In genomic region chr20:5718896-5719595, GRCh38 we compare ENCODE assay signal across 20 cellular contexts. TPM values are rescaled to one million over a fixed set of nuclear protein-coding genes. Genes with fewer than 3 reads are reported as not detected.
DNase-seq lines count a peak whose midpoint lies in the region; ATAC-seq and TF ChIP-seq lines count a peak whose summit lies in the region.
"Had no signal": no experiment of that assay in that cellular context is flagged by ENCODE, and none has a peak within 500 bp of the region (broad histone marks: within the 10 kb centered on the region; RNA-seq: fewer than 3 reads in every experiment).

No MANE protein-coding gene starts in this region.

- DNase-seq in activated T-cell treated with anti-CD3 and anti-CD28 coated beads, Interleukin-2, amount 50 U/mL, for 24 hours: no peak
- no peak for DNase-seq in activated T-cell treated with anti-CD3 and anti-CD28 coated beads, Interleukin-2, amount 50 U/mL, for 1 hour
- DNase-seq in RWPE1 (ENCODE audit: low spot score): no peak
- peak; percentile 44 to 61 for DNase-seq in heart right ventricle
- DNase-seq in psoas muscle: peak; percentile 39 to 83
- DNase-seq in effector memory CD8-positive, alpha-beta T cell: no peak
- DNase-seq: ACHN, activated gamma-delta T cell, DMS79 treated with DMSO at 0.1 percent for 48 hours, GOT3, NCI-H187, NCI-H524 treated with DMSO at 0.1 percent for 48 hours, PC-9, T1000 had no signal

- intact Hi-C loops in heart right ventricle (cut with DNase I): no loop called here
- intact Hi-C loops in psoas muscle (cut with DNase I): no loop called here

- H3K36me3 ChIP-seq in heart right ventricle (no peaks in the 10 kb centered on the region), psoas muscle (ENCODE audit: insufficient read depth in 1 of 2, low read depth in 1 of 2) (no peaks in the 10 kb centered on the region)

- H3K9me3 ChIP-seq in heart right ventricle (peaks cover 0 to 15% (median 0%) of the 10 kb centered on the region in 11 donors), psoas muscle (no peaks in the 10 kb centered on the region)

- no peaks in the 10 kb centered on the region for H3K9me3 Mint-ChIP-seq in activated T-cell treated with anti-CD3 and anti-CD28 coated beads, Interleukin-2, amount 50 U/mL, for 24 hours
- peaks cover 1 to 5% of the 10 kb centered on the region in 2 donors for H3K9me3 Mint-ChIP-seq in effector memory CD8-positive, alpha-beta T cell

- H3K27ac ChIP-seq in RWPE1: peak overlapping the region; percentile 62
- H3K27ac ChIP-seq in heart right ventricle: no peak overlapping the region
- no peak overlapping the region for H3K27ac ChIP-seq in psoas muscle
- H3K27ac ChIP-seq: PC-9, SK-N-MC had no signal

- peaks cover 50% of the 10 kb centered on the region for H3K4me1 Mint-ChIP-seq in activated T-cell treated with anti-CD3 and anti-CD28 coated beads, Interleukin-2, amount 50 U/mL, for 24 hours (ENCODE audit: low read depth)
- peaks cover 13% of the 10 kb centered on the region in 2 donors for H3K4me1 Mint-ChIP-seq in effector memory CD8-positive, alpha-beta T cell (ENCODE audit: low read depth in 2 of 2)

- H3K27me3 Mint-ChIP-seq in activated T-cell treated with anti-CD3 and anti-CD28 coated beads, Interleukin-2, amount 50 U/mL, for 24 hours: no peaks in the 10 kb centered on the region
- peaks cover 12 to 23% of the 10 kb centered on the region in 2 donors for H3K27me3 Mint-ChIP-seq in effector memory CD8-positive, alpha-beta T cell
- H3K27me3 Mint-ChIP-seq: activated CD4-positive, alpha-beta T cell treated with anti-CD3 and anti-CD28 coated beads for 36 hours; activated CD8-positive, alpha-beta memory T cell treated with anti-CD3 and anti-CD28 coated beads, Interleukin-2, amount 10 ng/mL, durations not matched to agents 7 days and 5 days had no signal

- 69 to 73% methylated on average over 1 of the region's 1 CpG for WGBS in heart right ventricle, 2 donors
- 32 to 35% (median 33%) methylated on average over 1 of the region's 1 CpG for WGBS in psoas muscle, 3 donors

- TF ChIP-seq CTCF in RWPE1 (conservative IDR thresholded peaks at IDR 0.05; ENCODE audit: low read depth) (no peak), heart right ventricle (IDR thresholded peaks at IDR 0.05) (no peak), psoas muscle (IDR thresholded peaks at IDR 0.05) (no peak)

- no peak overlapping the region for H3K4me3 Mint-ChIP-seq in activated T-cell treated with anti-CD3 and anti-CD28 coated beads, Interleukin-2, amount 50 U/mL, for 24 hours
- no peak overlapping the region for H3K4me3 Mint-ChIP-seq in effector memory CD8-positive, alpha-beta T cell
- H3K4me3 Mint-ChIP-seq: activated CD4-positive, alpha-beta T cell treated with anti-CD3 and anti-CD28 coated beads for 36 hours; activated CD8-positive, alpha-beta memory T cell treated with anti-CD3 and anti-CD28 coated beads, Interleukin-2, amount 10 ng/mL, durations not matched to agents 7 days and 5 days; CD4-positive, CD25-positive, alpha-beta regulatory T cell had no signal

- POLR2A ChIA-PET in RWPE1 (lab: Yijun Ruan, JAX; ENCODE audit: low non-redundant PET): no interaction called here

- H3K27me3 ChIP-seq in heart right ventricle (no peaks in the 10 kb centered on the region), psoas muscle (ENCODE audit: insufficient read depth in 3 of 3, low read length in 2 of 3) (no peaks in the 10 kb centered on the region)

- no peaks in the 10 kb centered on the region for H3K36me3 Mint-ChIP-seq in activated T-cell treated with anti-CD3 and anti-CD28 coated beads, Interleukin-2, amount 50 U/mL, for 24 hours (ENCODE audit: low read depth)
- peaks cover 6% of the 10 kb centered on the region for H3K36me3 Mint-ChIP-seq in effector memory CD8-positive, alpha-beta T cell (ENCODE audit: insufficient read depth)
- H3K36me3 Mint-ChIP-seq: activated CD8-positive, alpha-beta memory T cell treated with anti-CD3 and anti-CD28 coated beads, Interleukin-2, amount 10 ng/mL, durations not matched to agents 7 days and 5 days; CD4-positive, CD25-positive, alpha-beta regulatory T cell had no signal

- ATAC-seq in heart right ventricle (peak; percentile 59 to 93 (median 82)), psoas muscle (peak; percentile 88 to 98 (median 94)), GM18519 (IDR thresholded peaks at IDR 0.05; ENCODE audit: low FRiP score, unreplicated experiment) (no peak), HG03354 (IDR thresholded peaks at IDR 0.05; ENCODE audit: poor library complexity, severe bottlenecking, unreplicated experiment) (no peak)
- no peak for ATAC-seq in effector memory CD8-positive, alpha-beta T cell (replicated peaks)

- no peak overlapping the region for H3K4me3 ChIP-seq in heart right ventricle
- no peak overlapping the region for H3K4me3 ChIP-seq in psoas muscle
- H3K4me3 ChIP-seq: PC-9, SK-N-MC had no signal

- CTCF ChIA-PET in RWPE1 (lab: Yijun Ruan, JAX): no interaction called here

- H3K27ac Mint-ChIP-seq in activated T-cell treated with anti-CD3 and anti-CD28 coated beads, Interleukin-2, amount 50 U/mL, for 24 hours: peak overlapping the region; percentile 41
- H3K27ac Mint-ChIP-seq in effector memory CD8-positive, alpha-beta T cell: peak overlapping the region in 1 of 2 donors; percentile 50
- H3K27ac Mint-ChIP-seq: activated CD4-positive, alpha-beta T cell treated with anti-CD3 and anti-CD28 coated beads for 36 hours; activated CD8-positive, alpha-beta memory T cell treated with anti-CD3 and anti-CD28 coated beads, Interleukin-2, amount 10 ng/mL, durations not matched to agents 7 days and 5 days had no signal

- H3K4me1 ChIP-seq in heart right ventricle (peaks cover 0 to 31% (median 15%) of the 10 kb centered on the region in 9 donors), psoas muscle (peaks cover 10% of the 10 kb centered on the region)

RNA-seq across cellular contexts. Expression of gene SHLD1, which starts 31.2 kb away (rescaled TPM):
- total RNA-seq in heart right ventricle (1 to 10 TPM; 3.2 to 8.5 (median 4.8) TPM), psoas muscle (1 to 10 TPM; 3.7 to 8.6 (median 7.5) TPM)
- polyA plus RNA-seq in heart right ventricle (1 to 10 TPM; 4.0 to 6.9 TPM), psoas muscle (10 to 100 TPM; 11.5 to 16.8 (median 12.7) TPM)

Comparison
In these comparisons a context has a peak if more than half of its experiments do, and no peak if none do; other contexts are left out.
1. DNase-seq: peak in heart right ventricle (2 of 2) and psoas muscle (2 of 2); none in activated T-cell treated with anti-CD3 and anti-CD28 coated beads, Interleukin-2, amount 50 U/mL, for 24 hours (single experiment), activated T-cell treated with anti-CD3 and anti-CD28 coated beads, Interleukin-2, amount 50 U/mL, for 1 hour (single experiment), RWPE1 (single experiment) and effector memory CD8-positive, alpha-beta T cell (0 of 3).
2. ATAC-seq: peak in heart right ventricle (8 of 8) and psoas muscle (4 of 4); none in GM18519 (single experiment), HG03354 (single experiment) and effector memory CD8-positive, alpha-beta T cell (single experiment).